In the genomic region with DNA sequence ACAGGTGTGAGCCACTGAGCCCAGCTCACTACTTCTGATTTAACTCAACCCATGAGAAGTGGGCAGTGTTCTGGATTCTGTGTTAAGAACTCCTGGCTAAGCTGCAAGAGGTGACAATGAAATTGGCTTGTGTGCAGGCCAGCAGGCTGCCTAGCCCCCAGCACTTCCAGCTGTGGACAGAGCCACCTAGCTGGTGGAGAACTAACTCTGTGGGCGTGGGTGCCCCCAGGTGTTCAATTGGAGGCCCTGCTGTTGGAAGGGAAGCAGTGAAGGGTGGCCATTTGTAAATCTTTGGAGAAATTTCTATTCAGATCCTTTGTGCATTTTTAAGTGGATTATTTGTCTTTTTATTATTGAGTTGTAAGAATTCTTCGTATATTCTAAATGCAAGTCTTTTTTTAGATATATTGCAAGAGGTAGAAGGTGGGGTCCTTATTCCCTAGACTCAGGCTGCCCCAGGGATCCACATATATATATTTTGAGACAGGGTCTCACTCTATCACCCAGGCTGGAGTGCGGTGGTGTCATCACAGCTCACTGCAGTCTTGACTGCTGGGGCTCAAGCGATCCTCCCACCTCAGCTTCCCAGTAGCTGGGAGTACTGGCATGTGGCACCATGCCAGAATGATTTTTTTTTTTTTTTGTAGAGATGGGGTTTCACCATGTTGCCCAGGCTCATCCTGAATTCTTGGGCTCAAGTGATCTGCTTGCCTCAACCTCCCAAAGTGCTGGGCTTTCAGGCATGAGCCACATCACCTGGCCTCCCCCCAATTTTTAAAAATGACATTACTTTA, we compare ENCODE assay signal across 1 cellular context.
TF ChIP-seq lines count a peak whose summit lies in the region.

No MANE protein-coding gene starts in this region.

TF ChIP-seq in H1, 55 proteins besides CTCF, POLR2A, EP300 and RAD21:
- TF ChIP-seq, protein P1, sequence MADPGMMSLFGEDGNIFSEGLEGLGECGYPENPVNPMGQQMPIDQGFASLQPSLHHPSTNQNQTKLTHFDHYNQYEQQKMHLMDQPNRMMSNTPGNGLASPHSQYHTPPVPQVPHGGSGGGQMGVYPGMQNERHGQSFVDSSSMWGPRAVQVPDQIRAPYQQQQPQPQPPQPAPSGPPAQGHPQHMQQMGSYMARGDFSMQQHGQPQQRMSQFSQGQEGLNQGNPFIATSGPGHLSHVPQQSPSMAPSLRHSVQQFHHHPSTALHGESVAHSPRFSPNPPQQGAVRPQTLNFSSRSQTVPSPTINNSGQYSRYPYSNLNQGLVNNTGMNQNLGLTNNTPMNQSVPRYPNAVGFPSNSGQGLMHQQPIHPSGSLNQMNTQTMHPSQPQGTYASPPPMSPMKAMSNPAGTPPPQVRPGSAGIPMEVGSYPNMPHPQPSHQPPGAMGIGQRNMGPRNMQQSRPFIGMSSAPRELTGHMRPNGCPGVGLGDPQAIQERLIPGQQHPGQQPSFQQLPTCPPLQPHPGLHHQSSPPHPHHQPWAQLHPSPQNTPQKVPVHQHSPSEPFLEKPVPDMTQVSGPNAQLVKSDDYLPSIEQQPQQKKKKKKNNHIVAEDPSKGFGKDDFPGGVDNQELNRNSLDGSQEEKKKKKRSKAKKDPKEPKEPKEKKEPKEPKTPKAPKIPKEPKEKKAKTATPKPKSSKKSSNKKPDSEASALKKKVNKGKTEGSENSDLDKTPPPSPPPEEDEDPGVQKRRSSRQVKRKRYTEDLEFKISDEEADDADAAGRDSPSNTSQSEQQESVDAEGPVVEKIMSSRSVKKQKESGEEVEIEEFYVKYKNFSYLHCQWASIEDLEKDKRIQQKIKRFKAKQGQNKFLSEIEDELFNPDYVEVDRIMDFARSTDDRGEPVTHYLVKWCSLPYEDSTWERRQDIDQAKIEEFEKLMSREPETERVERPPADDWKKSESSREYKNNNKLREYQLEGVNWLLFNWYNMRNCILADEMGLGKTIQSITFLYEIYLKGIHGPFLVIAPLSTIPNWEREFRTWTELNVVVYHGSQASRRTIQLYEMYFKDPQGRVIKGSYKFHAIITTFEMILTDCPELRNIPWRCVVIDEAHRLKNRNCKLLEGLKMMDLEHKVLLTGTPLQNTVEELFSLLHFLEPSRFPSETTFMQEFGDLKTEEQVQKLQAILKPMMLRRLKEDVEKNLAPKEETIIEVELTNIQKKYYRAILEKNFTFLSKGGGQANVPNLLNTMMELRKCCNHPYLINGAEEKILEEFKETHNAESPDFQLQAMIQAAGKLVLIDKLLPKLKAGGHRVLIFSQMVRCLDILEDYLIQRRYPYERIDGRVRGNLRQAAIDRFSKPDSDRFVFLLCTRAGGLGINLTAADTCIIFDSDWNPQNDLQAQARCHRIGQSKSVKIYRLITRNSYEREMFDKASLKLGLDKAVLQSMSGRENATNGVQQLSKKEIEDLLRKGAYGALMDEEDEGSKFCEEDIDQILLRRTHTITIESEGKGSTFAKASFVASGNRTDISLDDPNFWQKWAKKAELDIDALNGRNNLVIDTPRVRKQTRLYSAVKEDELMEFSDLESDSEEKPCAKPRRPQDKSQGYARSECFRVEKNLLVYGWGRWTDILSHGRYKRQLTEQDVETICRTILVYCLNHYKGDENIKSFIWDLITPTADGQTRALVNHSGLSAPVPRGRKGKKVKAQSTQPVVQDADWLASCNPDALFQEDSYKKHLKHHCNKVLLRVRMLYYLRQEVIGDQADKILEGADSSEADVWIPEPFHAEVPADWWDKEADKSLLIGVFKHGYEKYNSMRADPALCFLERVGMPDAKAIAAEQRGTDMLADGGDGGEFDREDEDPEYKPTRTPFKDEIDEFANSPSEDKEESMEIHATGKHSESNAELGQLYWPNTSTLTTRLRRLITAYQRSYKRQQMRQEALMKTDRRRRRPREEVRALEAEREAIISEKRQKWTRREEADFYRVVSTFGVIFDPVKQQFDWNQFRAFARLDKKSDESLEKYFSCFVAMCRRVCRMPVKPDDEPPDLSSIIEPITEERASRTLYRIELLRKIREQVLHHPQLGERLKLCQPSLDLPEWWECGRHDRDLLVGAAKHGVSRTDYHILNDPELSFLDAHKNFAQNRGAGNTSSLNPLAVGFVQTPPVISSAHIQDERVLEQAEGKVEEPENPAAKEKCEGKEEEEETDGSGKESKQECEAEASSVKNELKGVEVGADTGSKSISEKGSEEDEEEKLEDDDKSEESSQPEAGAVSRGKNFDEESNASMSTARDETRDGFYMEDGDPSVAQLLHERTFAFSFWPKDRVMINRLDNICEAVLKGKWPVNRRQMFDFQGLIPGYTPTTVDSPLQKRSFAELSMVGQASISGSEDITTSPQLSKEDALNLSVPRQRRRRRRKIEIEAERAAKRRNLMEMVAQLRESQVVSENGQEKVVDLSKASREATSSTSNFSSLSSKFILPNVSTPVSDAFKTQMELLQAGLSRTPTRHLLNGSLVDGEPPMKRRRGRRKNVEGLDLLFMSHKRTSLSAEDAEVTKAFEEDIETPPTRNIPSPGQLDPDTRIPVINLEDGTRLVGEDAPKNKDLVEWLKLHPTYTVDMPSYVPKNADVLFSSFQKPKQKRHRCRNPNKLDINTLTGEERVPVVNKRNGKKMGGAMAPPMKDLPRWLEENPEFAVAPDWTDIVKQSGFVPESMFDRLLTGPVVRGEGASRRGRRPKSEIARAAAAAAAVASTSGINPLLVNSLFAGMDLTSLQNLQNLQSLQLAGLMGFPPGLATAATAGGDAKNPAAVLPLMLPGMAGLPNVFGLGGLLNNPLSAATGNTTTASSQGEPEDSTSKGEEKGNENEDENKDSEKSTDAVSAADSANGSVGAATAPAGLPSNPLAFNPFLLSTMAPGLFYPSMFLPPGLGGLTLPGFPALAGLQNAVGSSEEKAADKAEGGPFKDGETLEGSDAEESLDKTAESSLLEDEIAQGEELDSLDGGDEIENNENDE (IDR thresholded peaks at IDR 0.05; ENCODE audit: insufficient replicate concordance, low read length) = no peak
- no peak for TF ChIP-seq CBX5 (IDR thresholded peaks at IDR 0.05; ENCODE audit: low read depth, low read length)
- no peak for TF ChIP-seq NANOG (IDR thresholded peaks at IDR 0.05; ENCODE audit: insufficient read depth, low read depth, low read length, poor library complexity, severe bottlenecking)
- TF ChIP-seq TBP (IDR thresholded peaks at IDR 0.05; ENCODE audit: low read depth, low read length) = no peak
- no peak for TF ChIP-seq RFX5 (IDR thresholded peaks at IDR 0.05; ENCODE audit: borderline replicate concordance, low read depth, low read length)
- no peak for TF ChIP-seq GTF2F1 (IDR thresholded peaks at IDR 0.05; ENCODE audit: borderline replicate concordance, low read depth, low read length)
- peak; percentile 83 for TF ChIP-seq SAP30 (IDR thresholded peaks at IDR 0.05; ENCODE audit: insufficient read depth, insufficient replicate concordance, low read length)
- no peak for TF ChIP-seq POU5F1 (IDR thresholded peaks at IDR 0.05; ENCODE audit: low read depth, low read length)
- TF ChIP-seq SIN3A (conservative IDR thresholded peaks at IDR 0.05 in 1 of 2, IDR thresholded peaks at IDR 0.05 in 1 of 2; ENCODE audit: low read depth in 1 of 2, low read length in 2 of 2) = peak; percentile 94 to 96
- TF ChIP-seq BCL11A (IDR thresholded peaks at IDR 0.05; ENCODE audit: low read depth in 2 of 2, low read length in 2 of 2) = no peak
- TF ChIP-seq ZNF274 (IDR thresholded peaks at IDR 0.05; ENCODE audit: borderline replicate concordance, extremely low read depth, low read length) = no peak
- TF ChIP-seq TCF12 (IDR thresholded peaks at IDR 0.05; ENCODE audit: low read depth, low read length) = peak; percentile 61; the same call in 1 of the 2 replicates
- no peak for TF ChIP-seq PHF8 (conservative IDR thresholded peaks at IDR 0.05; ENCODE audit: low read depth, low read length)
- TF ChIP-seq SRF (IDR thresholded peaks at IDR 0.05; ENCODE audit: low read depth, low read length) = no peak
- peak; percentile 78 for TF ChIP-seq YY1 (IDR thresholded peaks at IDR 0.05; ENCODE audit: low read depth, low read length)
- TF ChIP-seq KDM5A (IDR thresholded peaks at IDR 0.05; ENCODE audit: low read length) = no peak
- TF ChIP-seq SP4 (IDR thresholded peaks at IDR 0.05; ENCODE audit: low read length) = no peak
- no peak for TF ChIP-seq MAX (IDR thresholded peaks at IDR 0.05)
- no peak for TF ChIP-seq CBX8 (IDR thresholded peaks at IDR 0.05; ENCODE audit: borderline replicate concordance, low read depth, low read length)
- TF ChIP-seq JUN (IDR thresholded peaks at IDR 0.05; ENCODE audit: low read depth, low read length) = no peak
- no peak for TF ChIP-seq TAF7 (optimal IDR thresholded peaks at IDR 0.05; ENCODE audit: borderline replicate concordance, low read depth, low read length)
